1 cellular context compared by ENCODE assay signal in the genomic region with DNA sequence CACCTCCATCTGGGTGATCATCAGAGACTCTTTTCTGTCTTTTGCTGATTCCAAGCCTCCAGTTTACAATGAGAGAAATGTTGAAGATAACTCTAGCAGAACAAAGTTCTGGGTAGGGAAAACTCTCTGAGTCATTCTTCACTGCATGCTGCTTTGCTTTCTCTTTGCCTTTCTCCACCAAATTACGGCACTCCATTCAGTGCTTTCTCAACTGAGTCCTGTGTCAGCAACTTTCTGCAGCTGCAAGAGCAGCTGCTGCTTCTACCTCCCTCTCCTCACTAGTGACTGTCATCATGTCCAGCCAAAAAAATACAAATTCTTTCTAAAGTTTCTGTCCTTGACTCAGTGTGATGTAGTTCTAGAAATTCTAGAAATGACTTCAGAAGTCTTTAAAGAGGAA.
TF ChIP-seq lines count a peak whose summit lies in the region.

No MANE protein-coding gene starts in this region.

TF ChIP-seq in H1, 55 proteins besides CTCF, POLR2A, EP300 and RAD21:
- TF ChIP-seq NRF1 (IDR thresholded peaks at IDR 0.05; ENCODE audit: low read depth, low read length) (no peak), YY1 (IDR thresholded peaks at IDR 0.05; ENCODE audit: low read depth, low read length) (no peak), HDAC2 (IDR thresholded peaks at IDR 0.05; ENCODE audit: borderline replicate concordance in 1 of 2, low read depth in 2 of 2, low read length in 2 of 2) (no peak), JUN (IDR thresholded peaks at IDR 0.05; ENCODE audit: low read depth, low read length) (no peak), JUND (IDR thresholded peaks at IDR 0.05; ENCODE audit: low read length) (no peak), CHD2 (IDR thresholded peaks at IDR 0.05; ENCODE audit: low read length) (no peak), ZNF274 (IDR thresholded peaks at IDR 0.05; ENCODE audit: borderline replicate concordance, extremely low read depth, low read length) (no peak), CBX5 (IDR thresholded peaks at IDR 0.05; ENCODE audit: low read depth, low read length) (no peak), RXRA (IDR thresholded peaks at IDR 0.05; ENCODE audit: insufficient read depth, low read depth, low read length) (no peak), PHF8 (conservative IDR thresholded peaks at IDR 0.05; ENCODE audit: low read depth, low read length) (no peak)
- TF ChIP-seq, protein P1, sequence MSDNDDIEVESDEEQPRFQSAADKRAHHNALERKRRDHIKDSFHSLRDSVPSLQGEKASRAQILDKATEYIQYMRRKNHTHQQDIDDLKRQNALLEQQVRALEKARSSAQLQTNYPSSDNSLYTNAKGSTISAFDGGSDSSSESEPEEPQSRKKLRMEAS (IDR thresholded peaks at IDR 0.05): no peak
